In genomic region chr10:116838143-116838725, GRCh38 we compare ENCODE assay signal across 14 cellular contexts. TPM values are rescaled to one million over a fixed set of nuclear protein-coding genes. Genes with fewer than 3 reads are reported as not detected.
DNase-seq lines count a peak whose midpoint lies in the region; ATAC-seq and TF ChIP-seq lines count a peak whose summit lies in the region.
"Had no signal": no experiment of that assay in that cellular context is flagged by ENCODE, and none has a peak within 500 bp of the region (broad histone marks: within the 10 kb centered on the region; RNA-seq: fewer than 3 reads in every experiment).

No MANE protein-coding gene starts in this region.

- no peak for TF ChIP-seq CTCF in transverse colon (IDR thresholded peaks at IDR 0.05)

- peaks cover 0 to 6% (median 0%) of the 10 kb centered on the region in 4 donors for H3K4me1 ChIP-seq in transverse colon
- H3K4me1 ChIP-seq: heart right ventricle, tibial nerve had no signal

- no peak for TF ChIP-seq EP300 in transverse colon (IDR thresholded peaks at IDR 0.05; ENCODE audit: low read depth)

- intact Hi-C loops in left colon (cut with DNase I, micrococcal nuclease) (no loop called here), transverse colon (cut with DNase I; ENCODE audit: low total_unique reads) (no loop called here)

- H3K27ac ChIP-seq in transverse colon = no peak overlapping the region
- H3K27ac ChIP-seq: heart right ventricle, RWPE1, tibial nerve had no signal

- no peaks in the 10 kb centered on the region for H3K36me3 ChIP-seq in transverse colon
- H3K36me3 ChIP-seq: heart right ventricle, tibial nerve had no signal

- H3K9me3 ChIP-seq in transverse colon = no peaks in the 10 kb centered on the region
- H3K9me3 ChIP-seq: heart right ventricle, tibial nerve had no signal

- DNase-seq in left colon (no peak), GF-D8 (lab: John Stamatoyannopoulos, UW) (no peak), transverse colon (no peak)
- DNase-seq: effector CD8-positive, alpha-beta T cell; heart right ventricle; NCI-H2029 had no signal

- in situ Hi-C loops in transverse colon (cut with MboI; ENCODE audit: low pct_ligation_motif_present in 1 of 4, low pct_unique_long_range_greater_than_20kb in 1 of 4, low sequenced_read_pairs in 3 of 4) = no loop called here

- no peak overlapping the region for H3K4me3 ChIP-seq in transverse colon
- H3K4me3 ChIP-seq: heart right ventricle, tibial nerve had no signal

- WGBS in transverse colon (ENCODE audit: low coverage in 1 of 2), 2 donors = 17 to 60% methylated on average over 1 to 5 of the region's 5 CpGs

- no peak for TF ChIP-seq POLR2A in transverse colon (IDR thresholded peaks at IDR 0.05)

- ATAC-seq in GM18870 (IDR thresholded peaks at IDR 0.05; ENCODE audit: unreplicated experiment) (peak; percentile 79), HG02678 (IDR thresholded peaks at IDR 0.05; ENCODE audit: unreplicated experiment) (peak; percentile 69), HG03571 (IDR thresholded peaks at IDR 0.05; ENCODE audit: unreplicated experiment) (peak; percentile 84), left colon (peak; percentile 26), HG03135 (IDR thresholded peaks at IDR 0.05; ENCODE audit: unreplicated experiment) (no peak), GM19452 (IDR thresholded peaks at IDR 0.05; ENCODE audit: unreplicated experiment) (no peak)
- ATAC-seq: heart right ventricle had no signal

- H3K27me3 ChIP-seq in transverse colon = no peaks in the 10 kb centered on the region
- H3K27me3 ChIP-seq: tibial nerve had no signal

RNA-seq across cellular contexts. Expression of gene ENO4, which starts 11.1 kb away (rescaled TPM):
- under 1 TPM in 1 of 2 donors, not detected in 1; 0.37 TPM for total RNA-seq in left colon
- under 1 TPM in 2 of 4 donors, not detected in 2; 0.27 to 0.40 TPM for total RNA-seq in transverse colon
- total RNA-seq: mononuclear cell had no signal

Comparison
In these comparisons a context has a peak if more than half of its experiments do, and no peak if none do; other contexts are left out.
1. ATAC-seq: peak in GM18870 (single experiment), HG02678 (single experiment), HG03571 (single experiment) and left colon (single experiment); none in HG03135 (single experiment) and GM19452 (single experiment).